In genomic region chr2:42028571-42029148, GRCh38 we compare ENCODE assay signal across 9 cellular contexts. TPM values are rescaled to one million over a fixed set of nuclear protein-coding genes. Genes with fewer than 3 reads are reported as not detected.
A peak's percentile ranks its signal among the peaks of the same experiment; 100 is the strongest.
DNase-seq lines count a peak whose midpoint lies in the region; ATAC-seq and TF ChIP-seq lines count a peak whose summit lies in the region.
"Had no signal": no experiment of that assay in that cellular context is flagged by ENCODE, and none has a peak within 500 bp of the region (broad histone marks: within the 10 kb centered on the region; RNA-seq: fewer than 3 reads in every experiment).

No MANE protein-coding gene starts in this region.

- no peak for TF ChIP-seq POLR2A in NB4 (IDR thresholded peaks at IDR 0.05; ENCODE audit: extremely low read depth, insufficient read length)
- no peak for TF ChIP-seq POLR2A in ovary (IDR thresholded peaks at IDR 0.05)

- H4K20me1 ChIP-seq in mammary epithelial cell (ENCODE audit: insufficient read depth, low read length): no peaks in the 10 kb centered on the region

- DNase-seq in NB4 (ENCODE audit: low read depth): peak; percentile 74
- peak in 4 of 5 donors; percentile 60 to 75 (median 66) for DNase-seq in ovary
- no peak for DNase-seq in mammary epithelial cell
- no peak for DNase-seq in AML-193 (lab: John Stamatoyannopoulos, UW)
- DNase-seq in NCI-H187 (lab: John Stamatoyannopoulos, UW): no peak
- no peak for DNase-seq in AG08395 (ENCODE audit: low spot score)
- DNase-seq: body of pancreas had no signal

- CTCF ChIA-PET in mammary epithelial cell (lab: Charles Lee; ENCODE audit: low non-redundant PET): no interaction called here

- TF ChIP-seq EP300 in ovary (IDR thresholded peaks at IDR 0.05): no peak

- dilution Hi-C loops in mammary epithelial cell (cut with HindIII; ENCODE audit: low sequenced_read_pairs): loop anchor here (5.0 kb wide), 1 partner anchor 101 kb away; no protein-coding TSS in a partner anchor

- H3K36me3 ChIP-seq in ovary: no peaks in the 10 kb centered on the region
- H3K36me3 ChIP-seq in mammary epithelial cell (ENCODE audit: insufficient read depth, low read length): no peaks in the 10 kb centered on the region

- peak overlapping the region in 1 of 2 donors; percentile 49 for H3K27ac ChIP-seq in ovary
- no peak overlapping the region for H3K27ac ChIP-seq in mammary epithelial cell (ENCODE audit: insufficient read depth, low read depth, low read length)
- H3K27ac ChIP-seq: body of pancreas had no signal

- H3K4me2 ChIP-seq in mammary epithelial cell (ENCODE audit: insufficient read depth, low read depth, low read length): no peak overlapping the region

- H3K4me3 ChIP-seq in NB4 (ENCODE audit: low read depth, low read length) (no peak overlapping the region), ovary (no peak overlapping the region), mammary epithelial cell (replicated peaks in 1 of 3; ENCODE audit: insufficient read depth in 1 of 3, low read depth in 2 of 3, low read length in 3 of 3) (no peak overlapping the region)
- H3K4me3 ChIP-seq: body of pancreas had no signal

- in situ Hi-C loops in mammary epithelial cell (cut with MboI; ENCODE audit: low sequenced_read_pairs in 2 of 2): no loop called here

- no peak overlapping the region for H3K9ac ChIP-seq in mammary epithelial cell (ENCODE audit: insufficient read depth, low read length)

- no peak overlapping the region for H2AFZ ChIP-seq in mammary epithelial cell (ENCODE audit: low read depth, low read length)

- intact Hi-C loops in ovary (cut with DNase I): no loop called here
- intact Hi-C loops in mammary epithelial cell (cut with micrococcal nuclease): no loop called here

- H3K79me2 ChIP-seq in mammary epithelial cell (ENCODE audit: insufficient read depth, low read length): no peaks in the 10 kb centered on the region

- H3K27me3 ChIP-seq in ovary (no peaks in the 10 kb centered on the region), mammary epithelial cell (ENCODE audit: insufficient read depth, low read length) (peaks cover 1% of the 10 kb centered on the region)
- H3K27me3 ChIP-seq: body of pancreas had no signal

- H3K9me3 ChIP-seq in ovary (no peaks in the 10 kb centered on the region), mammary epithelial cell (replicated peaks; ENCODE audit: insufficient read depth, low read length) (no peaks in the 10 kb centered on the region)
- H3K9me3 ChIP-seq: body of pancreas had no signal

- peak; percentile 82 for ATAC-seq in GM18868 (IDR thresholded peaks at IDR 0.05; ENCODE audit: unreplicated experiment)
- peak; percentile 69 for ATAC-seq in HG02642 (IDR thresholded peaks at IDR 0.05; ENCODE audit: poor library complexity, unreplicated experiment)
- ATAC-seq: body of pancreas had no signal

- no TSS peak for BruUV-seq in mammary epithelial cell (replicated peaks; lab: Mats Ljungman, UMichigan)

- TF ChIP-seq CTCF in NB4 (IDR thresholded peaks at IDR 0.05; ENCODE audit: low read depth, low read length): no peak
- TF ChIP-seq CTCF in ovary (IDR thresholded peaks at IDR 0.05): no peak
- no peak for TF ChIP-seq CTCF in mammary epithelial cell (conservative IDR thresholded peaks at IDR 0.05 in 1 of 2, IDR thresholded peaks at IDR 0.05 in 1 of 2; ENCODE audit: extremely low read depth in 1 of 2, insufficient read depth in 1 of 2, low read depth in 1 of 2, low read length in 2 of 2)

- WGBS in ovary, 3 donors: 45 to 52% (median 47%) methylated on average over 8 of the region's 8 CpGs
- WGBS in mammary epithelial cell (ENCODE audit: low coverage, missing lambda C conversion rate): 89% methylated on average over 8 of the region's 8 CpGs

- H3K4me1 ChIP-seq in ovary (ENCODE audit: insufficient read depth): peaks cover 16% of the 10 kb centered on the region
- H3K4me1 ChIP-seq in mammary epithelial cell (ENCODE audit: insufficient read depth, low read length): no peaks in the 10 kb centered on the region
- H3K4me1 ChIP-seq: body of pancreas had no signal

RNA-seq across cellular contexts. Expression of gene PKDCC, which starts 19.2 kb away (rescaled TPM):
- total RNA-seq in ovary: 100 to 1,000 TPM in 6 of 7 donors, 10 to 100 TPM in 1; 90.6 to 576 (median 272) TPM
- polyA plus RNA-seq in ovary: 100 to 1,000 TPM in 1 of 2 donors, 10 to 100 TPM in 1; 58.5 to 117 TPM
- total RNA-seq in mammary epithelial cell: under 1 TPM in 1 of 2 donors, not detected in 1; 0.17 TPM
- not detected for polyA plus RNA-seq in mammary epithelial cell
- not detected for polyA minus RNA-seq in mammary epithelial cell

Comparison
In these comparisons a context has a peak if more than half of its experiments do, and no peak if none do; other contexts are left out.
1. DNase-seq: peak in NB4 (single experiment) and ovary (4 of 5); none in mammary epithelial cell (single experiment), AML-193 (0 of 2), NCI-H187 (0 of 2) and AG08395 (single experiment).
2. RNA of gene PKDCC, which starts 19.2 kb away (total RNA-seq): 90.6 to 576 TPM in ovary; 0.17 TPM in mammary epithelial cell; every median in the first group is over 10 times any median in the second.